Comparison of ENCODE assay signal across 1 cellular context in the genomic region with DNA sequence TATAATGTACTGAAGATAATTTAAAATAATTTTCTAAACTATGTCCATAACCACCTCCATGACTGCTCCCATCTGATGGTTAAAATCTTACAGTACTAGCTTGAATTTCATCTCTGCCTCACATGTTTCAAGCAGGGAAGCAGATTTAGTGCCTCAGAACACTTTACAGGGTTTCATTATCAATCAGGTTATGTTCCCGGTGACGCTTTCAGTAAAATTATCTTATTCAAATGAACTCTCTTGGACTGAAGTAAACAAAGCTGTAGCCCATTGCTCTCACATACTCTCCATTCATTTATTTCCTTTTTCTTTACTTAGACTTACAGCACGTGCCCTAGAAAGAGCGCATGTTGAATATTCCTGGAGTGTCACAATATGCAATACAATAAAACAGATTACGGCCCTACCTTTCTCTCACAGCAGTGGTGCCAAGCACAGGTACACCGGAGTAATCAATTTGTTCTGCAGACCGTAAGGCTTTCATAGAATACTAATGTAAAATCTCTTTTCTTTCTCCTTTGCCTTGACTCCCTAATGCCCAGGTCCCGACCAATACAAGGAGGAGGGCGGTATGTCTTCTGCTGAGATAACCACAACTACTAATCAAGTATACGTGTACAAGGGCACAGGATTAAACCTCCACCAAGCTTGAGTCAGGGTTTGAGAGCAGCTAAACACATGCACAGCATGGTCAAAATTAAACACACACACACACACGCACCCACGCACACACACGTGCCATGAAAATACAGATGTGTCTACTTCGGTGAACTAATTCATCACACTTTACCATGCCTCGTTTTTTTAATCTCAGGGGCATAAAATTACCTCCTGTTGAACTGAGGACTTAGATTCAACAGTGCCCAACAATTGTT.
TF ChIP-seq lines count a peak whose summit lies in the region.

No MANE protein-coding gene starts in this region.

TF ChIP-seq in K562, 482 proteins besides CTCF, POLR2A, EP300 and RAD21 (continued from another document):
- TF ChIP-seq, protein P1, sequence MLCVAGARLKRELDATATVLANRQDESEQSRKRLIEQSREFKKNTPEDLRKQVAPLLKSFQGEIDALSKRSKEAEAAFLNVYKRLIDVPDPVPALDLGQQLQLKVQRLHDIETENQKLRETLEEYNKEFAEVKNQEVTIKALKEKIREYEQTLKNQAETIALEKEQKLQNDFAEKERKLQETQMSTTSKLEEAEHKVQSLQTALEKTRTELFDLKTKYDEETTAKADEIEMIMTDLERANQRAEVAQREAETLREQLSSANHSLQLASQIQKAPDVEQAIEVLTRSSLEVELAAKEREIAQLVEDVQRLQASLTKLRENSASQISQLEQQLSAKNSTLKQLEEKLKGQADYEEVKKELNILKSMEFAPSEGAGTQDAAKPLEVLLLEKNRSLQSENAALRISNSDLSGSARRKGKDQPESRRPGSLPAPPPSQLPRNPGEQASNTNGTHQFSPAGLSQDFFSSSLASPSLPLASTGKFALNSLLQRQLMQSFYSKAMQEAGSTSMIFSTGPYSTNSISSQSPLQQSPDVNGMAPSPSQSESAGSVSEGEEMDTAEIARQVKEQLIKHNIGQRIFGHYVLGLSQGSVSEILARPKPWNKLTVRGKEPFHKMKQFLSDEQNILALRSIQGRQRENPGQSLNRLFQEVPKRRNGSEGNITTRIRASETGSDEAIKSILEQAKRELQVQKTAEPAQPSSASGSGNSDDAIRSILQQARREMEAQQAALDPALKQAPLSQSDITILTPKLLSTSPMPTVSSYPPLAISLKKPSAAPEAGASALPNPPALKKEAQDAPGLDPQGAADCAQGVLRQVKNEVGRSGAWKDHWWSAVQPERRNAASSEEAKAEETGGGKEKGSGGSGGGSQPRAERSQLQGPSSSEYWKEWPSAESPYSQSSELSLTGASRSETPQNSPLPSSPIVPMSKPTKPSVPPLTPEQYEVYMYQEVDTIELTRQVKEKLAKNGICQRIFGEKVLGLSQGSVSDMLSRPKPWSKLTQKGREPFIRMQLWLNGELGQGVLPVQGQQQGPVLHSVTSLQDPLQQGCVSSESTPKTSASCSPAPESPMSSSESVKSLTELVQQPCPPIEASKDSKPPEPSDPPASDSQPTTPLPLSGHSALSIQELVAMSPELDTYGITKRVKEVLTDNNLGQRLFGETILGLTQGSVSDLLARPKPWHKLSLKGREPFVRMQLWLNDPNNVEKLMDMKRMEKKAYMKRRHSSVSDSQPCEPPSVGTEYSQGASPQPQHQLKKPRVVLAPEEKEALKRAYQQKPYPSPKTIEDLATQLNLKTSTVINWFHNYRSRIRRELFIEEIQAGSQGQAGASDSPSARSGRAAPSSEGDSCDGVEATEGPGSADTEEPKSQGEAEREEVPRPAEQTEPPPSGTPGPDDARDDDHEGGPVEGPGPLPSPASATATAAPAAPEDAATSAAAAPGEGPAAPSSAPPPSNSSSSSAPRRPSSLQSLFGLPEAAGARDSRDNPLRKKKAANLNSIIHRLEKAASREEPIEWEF (CRISPR knock-in tag; IDR thresholded peaks at IDR 0.05), result no peak
- TF ChIP-seq GATA2 (CRISPR knock-in tag; IDR thresholded peaks at IDR 0.05), result no peak
- no peak for TF ChIP-seq PKNOX1 (IDR thresholded peaks at IDR 0.05)
- TF ChIP-seq DACH1 (IDR thresholded peaks at IDR 0.05; ENCODE audit: partially characterized antibody), result no peak
- no peak for TF ChIP-seq SMAD4 (CRISPR knock-in tag; conservative IDR thresholded peaks at IDR 0.05)
- no peak for TF ChIP-seq SRSF7 (optimal IDR thresholded peaks at IDR 0.05; ENCODE audit: low read depth, low read length)
- no peak for TF ChIP-seq ZNF766 (CRISPR knock-in tag; conservative IDR thresholded peaks at IDR 0.05)
- no peak for TF ChIP-seq HDGF (IDR thresholded peaks at IDR 0.05)
